Comparison of ENCODE assay signal across 9 cellular contexts in genomic region chr6:84027340-84028183, GRCh38. TPM values are rescaled to one million over a fixed set of nuclear protein-coding genes. Genes with fewer than 3 reads are reported as not detected.
DNase-seq lines count a peak whose midpoint lies in the region; ATAC-seq and TF ChIP-seq lines count a peak whose summit lies in the region.
"Had no signal": no experiment of that assay in that cellular context is flagged by ENCODE, and none has a peak within 500 bp of the region (broad histone marks: within the 10 kb centered on the region; RNA-seq: fewer than 3 reads in every experiment).

No MANE protein-coding gene starts in this region.

- H3K4me3 Mint-ChIP-seq in stimulated activated naive B cell treated with anti-CD40 and anti-IgM and Interleukin-4, amounts not matched to agents 10 μg/mL and 1 μg/mL and 100 μg/mL, for 72 hours = no peak overlapping the region
- H3K4me3 Mint-ChIP-seq in activated T-helper 17 cell treated with anti-CD3 and anti-CD28 coated beads, Interleukin-2, amount 50 U/mL, for 72 hours = no peak overlapping the region

- no peak for TF ChIP-seq POLR2A in gastrocnemius medialis (IDR thresholded peaks at IDR 0.05)

- H3K9me3 Mint-ChIP-seq in stimulated activated naive B cell treated with anti-CD40 and anti-IgM and Interleukin-4, amounts not matched to agents 10 μg/mL and 1 μg/mL and 100 μg/mL, for 72 hours = peaks cover 5 to 11% of the 10 kb centered on the region in 2 donors
- peaks cover 5% of the 10 kb centered on the region for H3K9me3 Mint-ChIP-seq in activated T-helper 17 cell treated with anti-CD3 and anti-CD28 coated beads, Interleukin-2, amount 50 U/mL, for 72 hours

- intact Hi-C loops in gastrocnemius medialis (cut with DNase I; ENCODE audit: low total_unique reads) = no loop called here

- no peaks in the 10 kb centered on the region for H3K36me3 ChIP-seq in HEK293 (ENCODE audit: control insufficient read depth in 2 of 2, insufficient read depth in 1 of 2, low read length in 2 of 2)
- no peaks in the 10 kb centered on the region for H3K36me3 ChIP-seq in gastrocnemius medialis

- peak; percentile 27 to 45 for ATAC-seq in gastrocnemius medialis
- no peak for ATAC-seq in stimulated activated naive B cell treated with anti-CD40 and anti-IgM and Interleukin-4, amounts not matched to agents 10 μg/mL and 1 μg/mL and 100 μg/mL, for 72 hours (replicated peaks)
- no peak for ATAC-seq in HG03095 (IDR thresholded peaks at IDR 0.05; ENCODE audit: unreplicated experiment)
- ATAC-seq in activated T-helper 17 cell treated with anti-CD3 and anti-CD28 coated beads, Interleukin-2, amount 50 U/mL, for 72 hours (replicated peaks) = no peak

- DNase-seq in NCI-H774 (lab: John Stamatoyannopoulos, UW) = peak; percentile 88
- DNase-seq in fibroblast of mammary gland (ENCODE audit: low read depth) = peak; percentile 29
- DNase-seq in gastrocnemius medialis = peak in 1 of 2 donors; percentile 25
- no peak for DNase-seq in stimulated activated naive B cell treated with anti-CD40 and anti-IgM and Interleukin-4, amounts not matched to agents 10 μg/mL and 1 μg/mL and 100 μg/mL, for 72 hours
- no peak for DNase-seq in middle frontal gyrus (ENCODE audit: extremely low spot score, low spot score)
- DNase-seq: stimulated activated CD8-positive, alpha-beta memory T cell treated with anti-CD3 and anti-CD28 coated beads, Interleukin-4, amount 100 ng/mL, for 48 hours had no signal

- CTCF ChIA-PET in HEK293 (lab: Yijun Ruan, JAX) = no interaction called here

- H3K4me1 Mint-ChIP-seq in stimulated activated naive B cell treated with anti-CD40 and anti-IgM and Interleukin-4, amounts not matched to agents 10 μg/mL and 1 μg/mL and 100 μg/mL, for 72 hours = no peaks in the 10 kb centered on the region
- no peaks in the 10 kb centered on the region for H3K4me1 Mint-ChIP-seq in activated T-helper 17 cell treated with anti-CD3 and anti-CD28 coated beads, Interleukin-2, amount 50 U/mL, for 72 hours

- no peak overlapping the region for H3K27ac ChIP-seq in HEK293 (ENCODE audit: extremely low read depth, low read depth, low read length)
- no peak overlapping the region for H3K27ac ChIP-seq in gastrocnemius medialis

- no peak overlapping the region for H3K4me3 ChIP-seq in HEK293 (ENCODE audit: low read depth, low read length)
- H3K4me3 ChIP-seq in fibroblast of mammary gland (ENCODE audit: control insufficient read depth, low read depth, low read length) = no peak overlapping the region
- no peak overlapping the region for H3K4me3 ChIP-seq in gastrocnemius medialis

- TF ChIP-seq CTCF in HEK293 (tag by site-specific recombination; IDR thresholded peaks at IDR 0.05) (no peak), fibroblast of mammary gland (conservative IDR thresholded peaks at IDR 0.05; ENCODE audit: control insufficient read depth, insufficient read depth, low read depth, low read length) (no peak), gastrocnemius medialis (IDR thresholded peaks at IDR 0.05 in 4 of 5, conservative IDR thresholded peaks at IDR 0.05 in 1 of 5) (no peak)

- peaks cover 9 to 30% of the 10 kb centered on the region in 2 donors for H3K27me3 Mint-ChIP-seq in stimulated activated naive B cell treated with anti-CD40 and anti-IgM and Interleukin-4, amounts not matched to agents 10 μg/mL and 1 μg/mL and 100 μg/mL, for 72 hours
- peaks cover 27% of the 10 kb centered on the region for H3K27me3 Mint-ChIP-seq in activated T-helper 17 cell treated with anti-CD3 and anti-CD28 coated beads, Interleukin-2, amount 50 U/mL, for 72 hours

- in situ Hi-C loops in gastrocnemius medialis (cut with MboI; ENCODE audit: low sequenced_read_pairs in 4 of 4) = no loop called here

- 0 out of 2 replicates have a peak, but pooled peaks cover 5% of the 10 kb centered on the region for H3K4me1 ChIP-seq in HEK293 (ENCODE audit: control insufficient read depth, insufficient read depth, low read length)
- H3K4me1 ChIP-seq in gastrocnemius medialis = no peaks in the 10 kb centered on the region

- H3K27ac Mint-ChIP-seq in stimulated activated naive B cell treated with anti-CD40 and anti-IgM and Interleukin-4, amounts not matched to agents 10 μg/mL and 1 μg/mL and 100 μg/mL, for 72 hours = no peak overlapping the region
- H3K27ac Mint-ChIP-seq in activated T-helper 17 cell treated with anti-CD3 and anti-CD28 coated beads, Interleukin-2, amount 50 U/mL, for 72 hours = no peak overlapping the region

- no peaks in the 10 kb centered on the region for H3K9me3 ChIP-seq in HEK293 (ENCODE audit: control insufficient read depth, insufficient read depth, low read depth, low read length)
- H3K9me3 ChIP-seq in gastrocnemius medialis = no peaks in the 10 kb centered on the region

- POLR2A ChIA-PET in HEK293 (lab: Yijun Ruan, JAX) = interaction anchor here (0.7 kb wide), 1 partner anchor 168 kb away, joined by 3 read pairs; the partner anchor contains the start of gene CYB5R4

- no peaks in the 10 kb centered on the region for H3K27me3 ChIP-seq in gastrocnemius medialis

- H3K36me3 Mint-ChIP-seq in stimulated activated naive B cell treated with anti-CD40 and anti-IgM and Interleukin-4, amounts not matched to agents 10 μg/mL and 1 μg/mL and 100 μg/mL, for 72 hours = no peaks in the 10 kb centered on the region
- H3K36me3 Mint-ChIP-seq in activated T-helper 17 cell treated with anti-CD3 and anti-CD28 coated beads, Interleukin-2, amount 50 U/mL, for 72 hours (ENCODE audit: low read depth) = no peaks in the 10 kb centered on the region

TF ChIP-seq in HEK293, 187 proteins besides CTCF, POLR2A, EP300 and RAD21 (continues in another document):
- TF ChIP-seq ZNF223 (tag by site-specific recombination; IDR thresholded peaks at IDR 0.05) (no peak), ZNF621 (tag by site-specific recombination; IDR thresholded peaks at IDR 0.05) (no peak), MEIS1 (CRISPR knock-in tag; IDR thresholded peaks at IDR 0.05; ENCODE audit: borderline replicate concordance) (no peak), ZNF449 (tag by site-specific recombination; IDR thresholded peaks at IDR 0.05) (no peak), ZNF324 (tag by site-specific recombination; IDR thresholded peaks at IDR 0.05) (no peak), PRDM4 (tag by site-specific recombination; IDR thresholded peaks at IDR 0.05) (no peak), ZNF16 (tag by site-specific recombination; IDR thresholded peaks at IDR 0.05; ENCODE audit: low read depth) (no peak), ZNF580 (tag by site-specific recombination; IDR thresholded peaks at IDR 0.05) (peak; percentile 20; the same call in 1 of the 2 replicates), ZIC2 (tag by site-specific recombination; IDR thresholded peaks at IDR 0.05) (peak; percentile 59), ZNF626 (tag by site-specific recombination; IDR thresholded peaks at IDR 0.05) (no peak), ZNF404 (tag by site-specific recombination; IDR thresholded peaks at IDR 0.05) (no peak), OVOL3 (tag by site-specific recombination; IDR thresholded peaks at IDR 0.05) (no peak), ZNF600 (tag by site-specific recombination; IDR thresholded peaks at IDR 0.05) (no peak), WT1 (tag by site-specific recombination; IDR thresholded peaks at IDR 0.05) (peak; percentile 62; the same call in 1 of the 2 replicates), ZNF785 (tag by site-specific recombination; IDR thresholded peaks at IDR 0.05) (no peak)

RNA-seq across cellular contexts. Expression of gene MRAP2, which starts 6.0 kb away (rescaled TPM):
- total RNA-seq in gastrocnemius medialis = under 1 TPM in 1 of 4 donors, not detected in 3; 0.29 TPM
- under 1 TPM in 1 of 2 donors, not detected in 1; 0.11 TPM for total RNA-seq in activated T-helper 17 cell treated with anti-CD3 and anti-CD28 coated beads, Interleukin-2, amount 50 U/mL, for 72 hours

Comparison
In these comparisons a context has a peak if more than half of its experiments do, and no peak if none do; other contexts are left out.
1. DNase-seq: peak in NCI-H774 (single experiment) and fibroblast of mammary gland (single experiment); none in stimulated activated naive B cell treated with anti-CD40 and anti-IgM and Interleukin-4, amounts not matched to agents 10 μg/mL and 1 μg/mL and 100 μg/mL, for 72 hours (single experiment) and middle frontal gyrus (single experiment).
2. ATAC-seq: peak in gastrocnemius medialis (2 of 2); none in stimulated activated naive B cell treated with anti-CD40 and anti-IgM and Interleukin-4, amounts not matched to agents 10 μg/mL and 1 μg/mL and 100 μg/mL, for 72 hours (0 of 2), HG03095 (single experiment) and activated T-helper 17 cell treated with anti-CD3 and anti-CD28 coated beads, Interleukin-2, amount 50 U/mL, for 72 hours (single experiment).